24 cellular contexts compared by ENCODE assay signal in genomic region chr19:4347521-4347920, GRCh38. TPM values are rescaled to one million over a fixed set of nuclear protein-coding genes. Genes with fewer than 3 reads are reported as not detected.
"Had no signal": no experiment of that assay in that cellular context is flagged by ENCODE, and none has a peak within 500 bp of the region (broad histone marks: within the 10 kb centered on the region; RNA-seq: fewer than 3 reads in every experiment).

No MANE protein-coding gene starts in this region.

- ATAC-seq: effector memory CD8-positive, alpha-beta T cell; gastroesophageal sphincter; left lobe of liver had no signal

- FAIRE-seq: islet of Langerhans, small intestine had no signal

- H3K27me3 ChIP-seq: esophagus muscularis mucosa, gastroesophageal sphincter, neutrophil, right atrium auricular region, sigmoid colon, stomach had no signal

- H3K9me3 ChIP-seq: esophagus muscularis mucosa, gastroesophageal sphincter, neutrophil, right atrium auricular region, sigmoid colon, stomach, thoracic aorta had no signal

- DNase-seq: effector memory CD8-positive, alpha-beta T cell; foreskin fibroblast; glutamatergic neuron; mammary epithelial cell; nephron progenitor cell; posterior cingulate gyrus; sigmoid colon; small intestine; stimulated activated CD4-positive, alpha-beta T cell treated with anti-CD3 and anti-CD28 coated beads, Interleukin-12 subunit alpha, Interleukin-12 subunit beta, amount 100 ng/mL, for 4 hours; stimulated activated naive CD4-positive, alpha-beta T cell; stomach; substantia nigra had no signal

- H3K36me3 ChIP-seq: neutrophil, right atrium auricular region, thoracic aorta had no signal

- H3K27me3 Mint-ChIP-seq: central memory CD8-positive, alpha-beta T cell; effector memory CD8-positive, alpha-beta T cell had no signal

- H3K27ac ChIP-seq: epithelial cell of prostate, esophagus muscularis mucosa, gastroesophageal sphincter, neutrophil, right atrium auricular region, sigmoid colon, stomach, thoracic aorta had no signal

- H3K4me3 Mint-ChIP-seq: central memory CD8-positive, alpha-beta T cell; effector memory CD8-positive, alpha-beta T cell; nephron progenitor cell had no signal

- H3K27ac Mint-ChIP-seq: effector memory CD8-positive, alpha-beta T cell; nephron progenitor cell had no signal

- H3K9me3 Mint-ChIP-seq: central memory CD8-positive, alpha-beta T cell; effector memory CD8-positive, alpha-beta T cell; nephron progenitor cell had no signal

- H3K4me3 ChIP-seq: esophagus muscularis mucosa, gastroesophageal sphincter, right atrium auricular region, sigmoid colon, stomach, thoracic aorta had no signal

RNA-seq across cellular contexts. Expression of gene STAP2, which starts 8.9 kb away (rescaled TPM):
- total RNA-seq: thoracic aorta had no signal

RNA-seq across cellular contexts. Expression of gene FSD1, which starts 43.1 kb away (rescaled TPM):
- total RNA-seq: right atrium auricular region, thoracic aorta had no signal

RNA-seq across cellular contexts. Expression of gene TMIGD2, which starts 45.3 kb away (rescaled TPM):
- total RNA-seq: esophagus muscularis mucosa, lower leg skin, mammary epithelial cell, myocyte, osteocyte, sigmoid colon had no signal
- polyA plus RNA-seq: mammary epithelial cell had no signal
